8 cellular contexts compared by ENCODE assay signal in genomic region chr2:199850718-199851498, GRCh38.
DNase-seq lines count a peak whose midpoint lies in the region; ATAC-seq and TF ChIP-seq lines count a peak whose summit lies in the region.

Gene FTCDNL1, minus strand, starts transcription at chr2:199851192. Its CDS starts 2,230 bp downstream, at chr2:199848962.

- no peaks in the 10 kb centered on the region for H3K36me3 ChIP-seq in effector memory CD4-positive, alpha-beta T cell (ENCODE audit: control insufficient read depth, insufficient read depth, low read length)

- TF ChIP-seq POLR2A in GM19099 (IDR thresholded peaks at IDR 0.05; ENCODE audit: extremely low read depth, insufficient read length, low read depth): peak; percentile 80

- peak within 1 kb of the TSS; percentile 83 for H3K27ac ChIP-seq in C4-2B
- no peak within 1 kb of the TSS for H3K27ac ChIP-seq in effector memory CD4-positive, alpha-beta T cell (ENCODE audit: insufficient read depth, low read length, poor library complexity, severe bottlenecking)

- peak; percentile 60 for TF ChIP-seq CTCF in C4-2B (conservative IDR thresholded peaks at IDR 0.05)

- ATAC-seq in HG03342 (IDR thresholded peaks at IDR 0.05; ENCODE audit: unreplicated experiment): peak; percentile 95

- H3K9me3 ChIP-seq in effector memory CD4-positive, alpha-beta T cell (ENCODE audit: control insufficient read depth, low read length): no peaks in the 10 kb centered on the region

- H3K4me3 ChIP-seq in effector memory CD4-positive, alpha-beta T cell (ENCODE audit: insufficient read depth, low read depth, low read length, poor library complexity, severe bottlenecking): peak within 1 kb of the TSS; percentile 80

- DNase-seq in NCI-H69 (lab: John Stamatoyannopoulos, UW): peak; percentile 73
- DNase-seq in activated CD8-positive, alpha-beta memory T cell treated with anti-CD3 and anti-CD28 coated beads for 1 hour (ENCODE audit: extremely low read depth in 1 of 2, low read depth in 1 of 2): peak; percentile 13 to 43
- peak; percentile 25 to 44 (median 35) for DNase-seq in effector memory CD4-positive, alpha-beta T cell
- peak; percentile 89 for DNase-seq in midbrain (lab: John Stamatoyannopoulos, UW)
- peak; percentile 43 to 47 for DNase-seq in stimulated activated CD8-positive, alpha-beta memory T cell treated with anti-CD3 and anti-CD28 coated beads, Interleukin-2, amount 100 ng/mL, for 48 hours (ENCODE audit: low read depth in 2 of 2)

- H3K4me1 ChIP-seq in effector memory CD4-positive, alpha-beta T cell (ENCODE audit: control insufficient read depth, insufficient read depth, low read length, poor library complexity, severe bottlenecking): peaks cover 10% of the 10 kb centered on the region

- H3K27me3 ChIP-seq in effector memory CD4-positive, alpha-beta T cell (replicated peaks; ENCODE audit: control insufficient read depth, insufficient read depth, low read length, poor library complexity, severe bottlenecking): no peaks in the 10 kb centered on the region

Comparison
In these comparisons a context has a peak if more than half of its experiments do, and no peak if none do; other contexts are left out.
1. DNase-seq: peak in every context shown above with its lines; median percentile 89 in midbrain; 73 in NCI-H69; 45 in stimulated activated CD8-positive, alpha-beta memory T cell treated with anti-CD3 and anti-CD28 coated beads, Interleukin-2, amount 100 ng/mL, for 48 hours; 35 in effector memory CD4-positive, alpha-beta T cell; 28 in activated CD8-positive, alpha-beta memory T cell treated with anti-CD3 and anti-CD28 coated beads for 1 hour.